Comparison of ENCODE assay signal across 24 cellular contexts in the genomic region with DNA sequence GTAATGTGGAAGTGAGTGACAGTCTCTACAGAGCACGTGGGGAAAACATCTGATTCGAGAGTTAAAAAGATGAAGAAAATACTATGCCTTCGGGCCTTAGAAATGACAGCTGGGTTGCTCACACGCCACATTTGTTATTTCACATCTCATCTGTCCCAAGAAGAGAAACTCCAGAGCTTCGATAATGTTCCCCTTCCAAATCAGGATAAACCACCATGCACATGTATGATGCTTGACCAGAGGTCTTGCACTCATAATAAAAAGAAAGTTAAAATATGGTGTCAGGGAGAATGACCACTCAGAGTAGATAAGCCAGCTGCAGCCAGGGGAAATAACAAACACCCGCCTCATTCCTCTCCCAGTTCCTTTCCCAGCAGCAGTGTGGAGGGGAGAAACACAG. TPM values are rescaled to one million over a fixed set of nuclear protein-coding genes. Genes with fewer than 3 reads are reported as not detected.
DNase-seq lines count a peak whose midpoint lies in the region; ATAC-seq lines count a peak whose summit lies in the region.
"Had no signal": no experiment of that assay in that cellular context is flagged by ENCODE, and none has a peak within 500 bp of the region (broad histone marks: within the 10 kb centered on the region; RNA-seq: fewer than 3 reads in every experiment).

No MANE protein-coding gene starts in this region.

- no peak for DNase-seq in activated naive CD8-positive, alpha-beta T cell treated with anti-CD3 and anti-CD28 coated beads, Interleukin-2, amount 50 U/mL, for 24 hours
- DNase-seq in naive thymus-derived CD8-positive, alpha-beta T cell = no peak
- DNase-seq in right cardiac atrium = no peak
- no peak for DNase-seq in NAMALWA (ENCODE audit: low spot score)
- DNase-seq: activated CD8-positive, alpha-beta T cell treated with anti-CD3 and anti-CD28 coated beads, Interleukin-2, amount 10 ng/mL, durations not matched to agents 7 days and 5 days; activated naive CD4-positive, alpha-beta T cell treated with anti-CD3 and anti-CD28 coated beads, Interleukin-2, amount 50 U/mL, for 16 hours; activated T-cell treated with anti-CD3 and anti-CD28 coated beads, Interleukin-2, amount 50 U/mL, for 4 hours; BE2C; colonic mucosa; GF-D8; GM23248; left lung; MM.1S; NCI-H187; NCI-H2227 treated with DMSO at 0.1 percent for 48 hours; NCI-H774; spleen; stimulated activated CD4-positive, alpha-beta T cell treated with anti-CD3 and anti-CD28 coated beads, Interleukin-4, amount 100 ng/mL, for 4 hours; upper lobe of right lung had no signal

- no peaks in the 10 kb centered on the region for H3K9me3 Mint-ChIP-seq in activated naive CD8-positive, alpha-beta T cell (ENCODE audit: low read depth)
- H3K9me3 Mint-ChIP-seq in activated naive CD8-positive, alpha-beta T cell treated with anti-CD3 and anti-CD28 coated beads, Interleukin-2, amount 50 U/mL, for 24 hours = no peaks in the 10 kb centered on the region
- H3K9me3 Mint-ChIP-seq in naive thymus-derived CD8-positive, alpha-beta T cell = no peaks in the 10 kb centered on the region
- H3K9me3 Mint-ChIP-seq: activated T-cell treated with anti-CD3 and anti-CD28 coated beads, Interleukin-2, amount 50 U/mL, for 4 hours; mesothelial cell of epicardium had no signal

- H3K27ac ChIP-seq in angular gyrus (ENCODE audit: low read depth, low read length) (peak overlapping the region; percentile 78), right cardiac atrium (ENCODE audit: low read length) (no peak overlapping the region)
- H3K27ac ChIP-seq: colonic mucosa, GM23248, left lung, spleen, upper lobe of right lung had no signal

- WGBS in right cardiac atrium = 77% methylated on average over 6 of the region's 6 CpGs

- peaks cover 2% of the 10 kb centered on the region for H3K36me3 Mint-ChIP-seq in activated naive CD8-positive, alpha-beta T cell
- peaks cover 17% of the 10 kb centered on the region for H3K36me3 Mint-ChIP-seq in activated naive CD8-positive, alpha-beta T cell treated with anti-CD3 and anti-CD28 coated beads, Interleukin-2, amount 50 U/mL, for 24 hours (ENCODE audit: low read depth)
- peaks cover 0 to 67% (median 11%) of the 10 kb centered on the region in 3 donors for H3K36me3 Mint-ChIP-seq in naive thymus-derived CD8-positive, alpha-beta T cell

- H3K27me3 Mint-ChIP-seq in activated naive CD8-positive, alpha-beta T cell = no peaks in the 10 kb centered on the region
- no peaks in the 10 kb centered on the region for H3K27me3 Mint-ChIP-seq in activated naive CD8-positive, alpha-beta T cell treated with anti-CD3 and anti-CD28 coated beads, Interleukin-2, amount 50 U/mL, for 24 hours
- no peaks in the 10 kb centered on the region for H3K27me3 Mint-ChIP-seq in naive thymus-derived CD8-positive, alpha-beta T cell

- ATAC-seq in activated naive CD8-positive, alpha-beta T cell treated with anti-CD3 and anti-CD28 coated beads, Interleukin-2, amount 50 U/mL, for 24 hours = no peak
- ATAC-seq in naive thymus-derived CD8-positive, alpha-beta T cell = no peak
- ATAC-seq in right cardiac atrium = no peak
- ATAC-seq in HG03097 (IDR thresholded peaks at IDR 0.05; ENCODE audit: low FRiP score, unreplicated experiment) = no peak
- no peak for ATAC-seq in HG02885 (IDR thresholded peaks at IDR 0.05; ENCODE audit: poor library complexity, unreplicated experiment)
- ATAC-seq: activated CD8-positive, alpha-beta T cell treated with anti-CD3 and anti-CD28 coated beads, Interleukin-2, amount 10 ng/mL, durations not matched to agents 7 days and 5 days; activated T-cell treated with anti-CD3 and anti-CD28 coated beads, Interleukin-2, amount 50 U/mL, for 4 hours; left lung; upper lobe of right lung had no signal

- no peaks in the 10 kb centered on the region for H3K4me1 ChIP-seq in right cardiac atrium (ENCODE audit: control insufficient read depth, insufficient read depth, low read length)
- H3K4me1 ChIP-seq: colonic mucosa, upper lobe of right lung had no signal

- H3K4me3 Mint-ChIP-seq in activated naive CD8-positive, alpha-beta T cell = no peak overlapping the region
- no peak overlapping the region for H3K4me3 Mint-ChIP-seq in activated naive CD8-positive, alpha-beta T cell treated with anti-CD3 and anti-CD28 coated beads, Interleukin-2, amount 50 U/mL, for 24 hours
- no peak overlapping the region for H3K4me3 Mint-ChIP-seq in naive thymus-derived CD8-positive, alpha-beta T cell
- H3K4me3 Mint-ChIP-seq: activated CD8-positive, alpha-beta T cell treated with anti-CD3 and anti-CD28 coated beads, Interleukin-2, amount 10 ng/mL, durations not matched to agents 7 days and 5 days; activated T-cell treated with anti-CD3 and anti-CD28 coated beads, Interleukin-2, amount 50 U/mL, for 4 hours; mesothelial cell of epicardium had no signal

- intact Hi-C loops in right cardiac atrium (cut with DNase I) = no loop called here

- H3K9me3 ChIP-seq in right cardiac atrium (ENCODE audit: control insufficient read depth, low read length) = no peaks in the 10 kb centered on the region
- H3K9me3 ChIP-seq: BE2C, colonic mucosa, left lung, spleen, upper lobe of right lung had no signal

- no peak overlapping the region for H3K4me3 ChIP-seq in right cardiac atrium (ENCODE audit: low read length)
- H3K4me3 ChIP-seq: colonic mucosa, GM23248, left lung, spleen, upper lobe of right lung had no signal

- H3K27me3 ChIP-seq in right cardiac atrium (ENCODE audit: control insufficient read depth, insufficient read depth) = no peaks in the 10 kb centered on the region
- H3K27me3 ChIP-seq: BE2C, colonic mucosa, left lung, spleen, upper lobe of right lung had no signal

- H3K4me1 Mint-ChIP-seq in activated naive CD8-positive, alpha-beta T cell (ENCODE audit: low read depth) = peaks cover 64% of the 10 kb centered on the region
- H3K4me1 Mint-ChIP-seq in activated naive CD8-positive, alpha-beta T cell treated with anti-CD3 and anti-CD28 coated beads, Interleukin-2, amount 50 U/mL, for 24 hours = peaks cover 59% of the 10 kb centered on the region
- peaks cover 41 to 83% (median 72%) of the 10 kb centered on the region in 4 donors for H3K4me1 Mint-ChIP-seq in naive thymus-derived CD8-positive, alpha-beta T cell

- POLR2A ChIA-PET in naive thymus-derived CD8-positive, alpha-beta T cell (lab: Charles Lee) = interaction anchor here (0.6 to 1.2 kb wide), 4 partner anchors 9 to 149 kb away, joined by 3 to 5 read pairs (median 3); no protein-coding TSS in a partner anchor

- peak overlapping the region; percentile 35 for H3K27ac Mint-ChIP-seq in activated naive CD8-positive, alpha-beta T cell
- no peak overlapping the region for H3K27ac Mint-ChIP-seq in activated naive CD8-positive, alpha-beta T cell treated with anti-CD3 and anti-CD28 coated beads, Interleukin-2, amount 50 U/mL, for 24 hours
- H3K27ac Mint-ChIP-seq in naive thymus-derived CD8-positive, alpha-beta T cell = peak overlapping the region; percentile 3 to 86 (median 72)
- H3K27ac Mint-ChIP-seq: activated CD8-positive, alpha-beta T cell treated with anti-CD3 and anti-CD28 coated beads, Interleukin-2, amount 10 ng/mL, durations not matched to agents 7 days and 5 days; mesothelial cell of epicardium had no signal

RNA-seq across cellular contexts. Expression of gene NIN, which starts 34.6 kb away (rescaled TPM):
- total RNA-seq in naive thymus-derived CD8-positive, alpha-beta T cell = 100 to 1,000 TPM; 124 to 137 TPM
- polyA plus RNA-seq in naive thymus-derived CD8-positive, alpha-beta T cell = 10 to 100 TPM; 37.1 to 60.2 (median 42.7) TPM
- total RNA-seq in right cardiac atrium = 10 to 100 TPM; 44.3 to 53.2 (median 48.8) TPM
- polyA plus RNA-seq in right cardiac atrium = 24.4 TPM
